ENCODE assay signal across 9 cellular contexts in genomic region chr2:239223029-239223329, GRCh38.
DNase-seq lines count a peak whose midpoint lies in the region; ATAC-seq and TF ChIP-seq lines count a peak whose summit lies in the region.
"Had no signal": no experiment of that assay in that cellular context is flagged by ENCODE, and none has a peak within 500 bp of the region (broad histone marks: within the 10 kb centered on the region; RNA-seq: fewer than 3 reads in every experiment).

No MANE protein-coding gene starts in this region.

- H3K27ac Mint-ChIP-seq in activated CD8-positive, alpha-beta memory T cell treated with anti-CD3 and anti-CD28 coated beads, Interleukin-2, amount 10 ng/mL, durations not matched to agents 7 days and 5 days, result peak overlapping the region; percentile 19
- peak overlapping the region; percentile 27 to 96 (median 82) for H3K27ac Mint-ChIP-seq in brain

- DNase-seq in activated CD8-positive, alpha-beta memory T cell treated with anti-CD3 and anti-CD28 coated beads, Interleukin-2, amount 10 ng/mL, durations not matched to agents 7 days and 5 days, result no peak
- no peak for DNase-seq in activated CD8-positive, alpha-beta memory T cell treated with anti-CD3 and anti-CD28 coated beads, Interleukin-2, amount 50 U/mL, for 4 hours
- no peak for DNase-seq in tibial artery
- DNase-seq in pons (ENCODE audit: low spot score), result no peak
- DNase-seq in NCI-H146 (lab: John Stamatoyannopoulos, UW), result no peak
- DNase-seq: stimulated activated CD4-positive, alpha-beta T cell treated with anti-CD3 and anti-CD28 coated beads, Interleukin-2, amount 100 ng/mL, for 24 hours had no signal

- 93 to 100% methylated on average over 2 to 3 of the region's 6 CpGs for WGBS in mesodermal cell (ENCODE audit: insufficient coverage in 2 of 2), 2 experiments

- intact Hi-C loops in tibial artery (cut with DNase I; ENCODE audit: low total_unique reads), result no loop called here

- H3K4me1 Mint-ChIP-seq in activated CD8-positive, alpha-beta memory T cell treated with anti-CD3 and anti-CD28 coated beads, Interleukin-2, amount 10 ng/mL, durations not matched to agents 7 days and 5 days, result peaks cover 40% of the 10 kb centered on the region
- peaks cover 83% of the 10 kb centered on the region for H3K4me1 Mint-ChIP-seq in brain

- ATAC-seq in activated CD8-positive, alpha-beta memory T cell treated with anti-CD3 and anti-CD28 coated beads, Interleukin-2, amount 10 ng/mL, durations not matched to agents 7 days and 5 days, result no peak
- ATAC-seq in HG03095 (IDR thresholded peaks at IDR 0.05; ENCODE audit: unreplicated experiment), result no peak

- CTCF ChIA-PET in activated CD8-positive, alpha-beta memory T cell treated with anti-CD3 and anti-CD28 coated beads, Interleukin-2, amount 10 ng/mL, durations not matched to agents 7 days and 5 days (lab: Charles Lee), result no interaction called here

- no peak overlapping the region for H3K4me3 Mint-ChIP-seq in activated CD8-positive, alpha-beta memory T cell treated with anti-CD3 and anti-CD28 coated beads, Interleukin-2, amount 10 ng/mL, durations not matched to agents 7 days and 5 days
- H3K4me3 Mint-ChIP-seq in brain, result peak overlapping the region in 3 of 5 experiments; percentile 26 to 69 (median 59)

- H3K27me3 ChIP-seq in tibial artery, result no peaks in the 10 kb centered on the region

- H3K4me3 ChIP-seq in mesodermal cell (ENCODE audit: extremely low read depth, insufficient read depth, low read length, poor library complexity, severe bottlenecking), result no peak overlapping the region
- peak overlapping the region; percentile 26 to 49 for H3K4me3 ChIP-seq in tibial artery

- H3K27ac ChIP-seq in mesodermal cell (ENCODE audit: low read depth, low read length, severe bottlenecking) (peak overlapping the region; percentile 41), tibial artery (peak overlapping the region; percentile 81 to 89)

- H3K9me3 ChIP-seq in mesodermal cell (ENCODE audit: control insufficient read depth, low read length) (no peaks in the 10 kb centered on the region), tibial artery (no peaks in the 10 kb centered on the region)

- peaks cover 45% of the 10 kb centered on the region for H3K4me1 ChIP-seq in mesodermal cell (ENCODE audit: control insufficient read depth, insufficient read depth, low read length, poor library complexity, severe bottlenecking)
- peaks cover 0 to 82% (median 65%) of the 10 kb centered on the region in 4 donors for H3K4me1 ChIP-seq in tibial artery

- H3K36me3 Mint-ChIP-seq in activated CD8-positive, alpha-beta memory T cell treated with anti-CD3 and anti-CD28 coated beads, Interleukin-2, amount 10 ng/mL, durations not matched to agents 7 days and 5 days, result peaks cover 3% of the 10 kb centered on the region
- H3K36me3 Mint-ChIP-seq in brain, result peaks cover 8% of the 10 kb centered on the region

- H3K9me3 Mint-ChIP-seq in activated CD8-positive, alpha-beta memory T cell treated with anti-CD3 and anti-CD28 coated beads, Interleukin-2, amount 10 ng/mL, durations not matched to agents 7 days and 5 days (ENCODE audit: low read depth), result no peaks in the 10 kb centered on the region
- peaks cover 0 to 12% (median 7%) of the 10 kb centered on the region in 5 experiments for H3K9me3 Mint-ChIP-seq in brain

- no peaks in the 10 kb centered on the region for H3K27me3 Mint-ChIP-seq in activated CD8-positive, alpha-beta memory T cell treated with anti-CD3 and anti-CD28 coated beads, Interleukin-2, amount 10 ng/mL, durations not matched to agents 7 days and 5 days
- no peaks in the 10 kb centered on the region for H3K27me3 Mint-ChIP-seq in brain

- no peak for TF ChIP-seq CTCF in brain (conservative IDR thresholded peaks at IDR 0.05)
- no peak for TF ChIP-seq CTCF in tibial artery (IDR thresholded peaks at IDR 0.05)

- H3K36me3 ChIP-seq in mesodermal cell (ENCODE audit: control insufficient read depth, insufficient read depth, low read length), result no peaks in the 10 kb centered on the region
- H3K36me3 ChIP-seq in tibial artery, result no peaks in the 10 kb centered on the region
